ENCODE assay signal across 18 cellular contexts in the genomic region with DNA sequence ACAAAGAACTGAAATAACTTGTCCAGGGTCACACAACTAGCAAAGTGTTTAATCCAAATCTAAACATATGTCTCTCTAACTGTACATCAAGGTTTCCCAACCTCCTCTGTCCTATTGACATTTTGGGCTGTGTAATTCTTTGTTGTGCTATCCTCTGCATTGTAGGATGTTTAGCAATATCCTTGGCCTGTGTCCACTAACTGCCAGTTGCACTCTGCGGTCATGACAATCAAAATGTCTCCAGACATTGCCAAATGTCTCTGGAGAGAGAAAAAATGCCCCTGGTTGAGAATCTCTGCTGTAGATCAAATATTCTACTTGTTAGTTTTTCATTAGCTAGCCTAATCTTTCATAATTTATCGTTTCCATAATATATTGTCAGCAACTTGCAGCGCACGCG.
DNase-seq lines count a peak whose midpoint lies in the region; TF ChIP-seq lines count a peak whose summit lies in the region.
"Had no signal": no experiment of that assay in that cellular context is flagged by ENCODE, and none has a peak within 500 bp of the region (broad histone marks: within the 10 kb centered on the region; RNA-seq: fewer than 3 reads in every experiment).

No MANE protein-coding gene starts in this region.

- H3K4me3 ChIP-seq in choroid plexus epithelial cell (ENCODE audit: low read depth, low read length), result no peak overlapping the region
- no peak overlapping the region for H3K4me3 ChIP-seq in skeletal muscle cell (ENCODE audit: low read depth, low read length)
- H3K4me3 ChIP-seq: adrenal gland, esophagus squamous epithelium, left lung, prostate gland had no signal

- TF ChIP-seq CTCF in choroid plexus epithelial cell (conservative IDR thresholded peaks at IDR 0.05; ENCODE audit: low read depth, low read length) (no peak), GM20000 (IDR thresholded peaks at IDR 0.05; ENCODE audit: extremely low read depth, missing control alignments) (no peak)

- peak; percentile 20 for DNase-seq in HS-27A (ENCODE audit: low read depth)
- DNase-seq in NOMO-1 treated with DMSO at 0.1 percent for 48 hours (lab: John Stamatoyannopoulos, UW; ENCODE audit: unreplicated experiment), result peak; percentile 95
- peak; percentile 5 for DNase-seq in choroid plexus epithelial cell (ENCODE audit: low read depth)
- DNase-seq in skeletal muscle cell (ENCODE audit: low read depth), result peak; percentile 39
- DNase-seq in GM20000 (ENCODE audit: low spot score), result no peak
- no peak for DNase-seq in stimulated activated CD4-positive, alpha-beta T cell treated with anti-CD3 and anti-CD28 coated beads, Interleukin-4, amount 100 ng/mL, for 4 hours
- no peak for DNase-seq in NCI-H1048 (lab: John Stamatoyannopoulos, UW)
- DNase-seq: activated CD4-positive, alpha-beta T cell treated with anti-CD3 and anti-CD28 coated beads, Interleukin-2, amount 50 U/mL, for 4 hours; activated T-cell treated with anti-CD3 and anti-CD28 coated beads, Interleukin-2, amount 50 U/mL, for 72 hours; adrenal gland; CD4-positive, CD25-positive, alpha-beta regulatory T cell; dermis blood vessel endothelial cell; esophagus squamous epithelium; HFFc6; left lung; NCI-H1930; NCI-H82 had no signal

Comparison
In these comparisons a context has a peak if more than half of its experiments do, and no peak if none do; other contexts are left out.
1. DNase-seq: peak in HS-27A (single experiment), NOMO-1 treated with DMSO at 0.1 percent for 48 hours (single experiment), choroid plexus epithelial cell (single experiment) and skeletal muscle cell (single experiment); none in GM20000 (single experiment), stimulated activated CD4-positive, alpha-beta T cell treated with anti-CD3 and anti-CD28 coated beads, Interleukin-4, amount 100 ng/mL, for 4 hours (0 of 2) and NCI-H1048 (single experiment).